In genomic region chr12:19432309-19433170, GRCh38 we compare ENCODE assay signal across 12 cellular contexts. TPM values are rescaled to one million over a fixed set of nuclear protein-coding genes. Genes with fewer than 3 reads are reported as not detected.
A peak's percentile ranks its signal among the peaks of the same experiment; 100 is the strongest.
DNase-seq lines count a peak whose midpoint lies in the region; ATAC-seq and TF ChIP-seq lines count a peak whose summit lies in the region.
"Had no signal": no experiment of that assay in that cellular context is flagged by ENCODE, and none has a peak within 500 bp of the region (broad histone marks: within the 10 kb centered on the region; RNA-seq: fewer than 3 reads in every experiment).

No MANE protein-coding gene starts in this region.

- H2AFZ ChIP-seq in ACC112 (ENCODE audit: low read length, unreplicated experiment) (no peak overlapping the region), HCT116 (ENCODE audit: low read depth, low read length, poor library complexity, severe bottlenecking) (peak overlapping the region; percentile 83)

- no peak for TF ChIP-seq CTCF in HCT116 (IDR thresholded peaks at IDR 0.05 in 2 of 3, conservative IDR thresholded peaks at IDR 0.05 in 1 of 3; ENCODE audit: borderline replicate concordance in 1 of 3, insufficient read depth in 1 of 3, low read depth in 2 of 3, low read length in 2 of 3)

- POLR2A ChIA-PET in HCT116 (lab: Charles Lee), result interaction anchor here (1.3 kb wide), 1 partner anchor 8 kb away, joined by 3 read pairs; no protein-coding TSS in a partner anchor

- H3K27me3 Mint-ChIP-seq in activated T-helper 2 cell treated with anti-CD3 and anti-CD28 coated beads, Interferon-gamma antibody, Interleukin-2, Interleukin-4, amounts not matched to agents 10 μg/mL and 5 μg/mL and 100 μg/mL, durations not matched to agents 14 hours and 24 hours and 36 hours (ENCODE audit: low read depth), result no peaks in the 10 kb centered on the region

- CTCF ChIA-PET in HCT116 (lab: Charles Lee), result no interaction called here

- no TSS peak for BruUV-seq in HCT116 (replicated peaks; lab: Mats Ljungman, UMichigan)

- peaks cover 9% of the 10 kb centered on the region for H3K9me3 Mint-ChIP-seq in activated T-helper 2 cell treated with anti-CD3 and anti-CD28 coated beads, Interferon-gamma antibody, Interleukin-2, Interleukin-4, amounts not matched to agents 10 μg/mL and 5 μg/mL and 100 μg/mL, durations not matched to agents 14 hours and 24 hours and 36 hours

- no peak overlapping the region for H3K4me3 ChIP-seq in ACC112 (ENCODE audit: low read depth, low read length)
- H3K4me3 ChIP-seq in HCT116 (replicated peaks in 1 of 2; ENCODE audit: low read depth in 1 of 2, low read length in 2 of 2), result no peak overlapping the region
- H3K4me3 ChIP-seq: thyroid gland had no signal

- no peaks in the 10 kb centered on the region for H3K36me3 ChIP-seq in ACC112 (ENCODE audit: insufficient read depth, low read length)
- no peaks in the 10 kb centered on the region for H3K36me3 ChIP-seq in HCT116 (ENCODE audit: control insufficient read depth in 1 of 2, insufficient read depth in 2 of 2, low read length in 2 of 2)
- H3K36me3 ChIP-seq: thyroid gland had no signal

- RAD21 ChIA-PET in HCT116 (lab: Charles Lee; ENCODE audit: low non-redundant PET in 1 of 2, low total read pairs in 2 of 2, uncharacterized antibody in 2 of 2, unreplicated experiment in 2 of 2), result no interaction called here

- peak overlapping the region; percentile 40 for H3K4me3 Mint-ChIP-seq in activated T-helper 2 cell treated with anti-CD3 and anti-CD28 coated beads, Interferon-gamma antibody, Interleukin-2, Interleukin-4, amounts not matched to agents 10 μg/mL and 5 μg/mL and 100 μg/mL, durations not matched to agents 14 hours and 24 hours and 36 hours (ENCODE audit: low read depth)
- H3K4me3 Mint-ChIP-seq: naive B cell had no signal

- no peaks in the 10 kb centered on the region for H3K27me3 ChIP-seq in ACC112 (ENCODE audit: insufficient read depth, low read length)
- no peaks in the 10 kb centered on the region for H3K27me3 ChIP-seq in HCT116 (ENCODE audit: insufficient read depth, low read length)
- no peaks in the 10 kb centered on the region for H3K27me3 ChIP-seq in layer of hippocampus (ENCODE audit: control insufficient read depth, insufficient read depth, low read length)
- H3K27me3 ChIP-seq: thyroid gland had no signal

- H3K36me3 Mint-ChIP-seq in activated T-helper 2 cell treated with anti-CD3 and anti-CD28 coated beads, Interferon-gamma antibody, Interleukin-2, Interleukin-4, amounts not matched to agents 10 μg/mL and 5 μg/mL and 100 μg/mL, durations not matched to agents 14 hours and 24 hours and 36 hours (ENCODE audit: low read depth), result peaks cover 8% of the 10 kb centered on the region
- H3K36me3 Mint-ChIP-seq: naive B cell had no signal

- no peak overlapping the region for H3K9ac ChIP-seq in HCT116 (ENCODE audit: low read length)

- no peaks in the 10 kb centered on the region for H3K9me3 ChIP-seq in HCT116 (ENCODE audit: control insufficient read depth in 1 of 2, insufficient read depth in 1 of 2, low read depth in 1 of 2, low read length in 2 of 2)
- H3K9me3 ChIP-seq: thyroid gland had no signal

- TF ChIP-seq RAD21 in HCT116 (IDR thresholded peaks at IDR 0.05; ENCODE audit: low read depth), result no peak

- H3K27ac Mint-ChIP-seq in activated T-helper 2 cell treated with anti-CD3 and anti-CD28 coated beads, Interferon-gamma antibody, Interleukin-2, Interleukin-4, amounts not matched to agents 10 μg/mL and 5 μg/mL and 100 μg/mL, durations not matched to agents 14 hours and 24 hours and 36 hours, result peak overlapping the region; percentile 100

- peaks cover 54% of the 10 kb centered on the region for H3K4me1 Mint-ChIP-seq in activated T-helper 2 cell treated with anti-CD3 and anti-CD28 coated beads, Interferon-gamma antibody, Interleukin-2, Interleukin-4, amounts not matched to agents 10 μg/mL and 5 μg/mL and 100 μg/mL, durations not matched to agents 14 hours and 24 hours and 36 hours (ENCODE audit: low read depth)
- H3K4me1 Mint-ChIP-seq: naive B cell had no signal

- no peak for TF ChIP-seq POLR2A in HCT116 (IDR thresholded peaks at IDR 0.05; ENCODE audit: borderline replicate concordance, extremely low read depth, insufficient read depth, insufficient read length)

- intact Hi-C loops in HCT116 (cut with micrococcal nuclease), result no loop called here
- intact Hi-C loops in activated T-helper 2 cell treated with anti-CD3 and anti-CD28 coated beads, Interferon-gamma antibody, Interleukin-2, Interleukin-4, amounts not matched to agents 10 μg/mL and 5 μg/mL and 100 μg/mL, durations not matched to agents 14 hours and 24 hours and 36 hours (cut with micrococcal nuclease), result loop anchor here (1.0 to 10.0 kb wide), 7 partner anchors 8 to 1268 kb away; no protein-coding TSS in a partner anchor

- ATAC-seq in HCT116 (no peak), HG02973 (IDR thresholded peaks at IDR 0.05; ENCODE audit: unreplicated experiment) (no peak), HG03280 (IDR thresholded peaks at IDR 0.05; ENCODE audit: unreplicated experiment) (no peak)

- no peaks in the 10 kb centered on the region for H3K9me2 ChIP-seq in HCT116 (ENCODE audit: insufficient read depth)

- no peak overlapping the region for H3K4me2 ChIP-seq in HCT116 (ENCODE audit: low read length)

- peaks cover 10% of the 10 kb centered on the region for H3K4me1 ChIP-seq in ACC112 (ENCODE audit: control insufficient read depth, insufficient read depth, low read length, unreplicated experiment)
- peaks cover 11% of the 10 kb centered on the region in 2 experiments; a peak in 3 of 4 replicates for H3K4me1 ChIP-seq in HCT116 (ENCODE audit: control insufficient read depth in 1 of 2, insufficient read depth in 2 of 2, low read length in 2 of 2)
- H3K4me1 ChIP-seq: thyroid gland had no signal

- H3K79me2 ChIP-seq in ACC112 (ENCODE audit: control insufficient read depth, insufficient read depth, low read length, unreplicated experiment) (no peaks in the 10 kb centered on the region), HCT116 (ENCODE audit: insufficient read depth, low read length) (no peaks in the 10 kb centered on the region)

- H4K20me1 ChIP-seq in HCT116 (ENCODE audit: insufficient read depth), result no peaks in the 10 kb centered on the region

- H3K27ac ChIP-seq in ACC112 (ENCODE audit: low read depth, low read length), result peak overlapping the region; percentile 60
- peak overlapping the region; percentile 35 for H3K27ac ChIP-seq in HCT116 (ENCODE audit: low read depth, low read length)
- peak overlapping the region; percentile 42 for H3K27ac ChIP-seq in layer of hippocampus (ENCODE audit: low read depth, low read length)
- H3K27ac ChIP-seq: thyroid gland had no signal

- no peak for DNase-seq in HCT116 (ENCODE audit: low read depth, low spot score)
- no peak for DNase-seq in activated T-helper 2 cell treated with anti-CD3 and anti-CD28 coated beads, Interferon-gamma antibody, Interleukin-2, Interleukin-4, amounts not matched to agents 10 μg/mL and 5 μg/mL and 100 μg/mL, durations not matched to agents 14 hours and 24 hours and 36 hours (ENCODE audit: low spot score)
- no peak for DNase-seq in amygdala (lab: John Stamatoyannopoulos, UW)
- DNase-seq in SKM-1 (lab: John Stamatoyannopoulos, UW; ENCODE audit: unreplicated experiment), result no peak
- DNase-seq: activated effector memory CD4-positive, alpha-beta T cell treated with Interleukin-2 at 50 U/mL for 16 hours; hippocampal formation; naive B cell had no signal

TF ChIP-seq in HCT116, 20 proteins besides CTCF, POLR2A, EP300 and RAD21:
- TF ChIP-seq CEBPB (IDR thresholded peaks at IDR 0.05; ENCODE audit: low read depth) (0 out of 2 replicates have a peak, but pooled peaks have one; percentile 40), ZFX (IDR thresholded peaks at IDR 0.05) (no peak), SP1 (IDR thresholded peaks at IDR 0.05; ENCODE audit: low read depth) (no peak)

RNA-seq across cellular contexts. Expression of gene AEBP2, which starts 6.8 kb away (rescaled TPM):
- 44.6 TPM for total RNA-seq in HCT116 (2021; ENCODE audit: unreplicated experiment)
- 16.9 and 21.3 TPM in 2 replicates for polyA plus RNA-seq in HCT116 (2012)
- total RNA-seq in activated T-helper 2 cell treated with anti-CD3 and anti-CD28 coated beads, Interferon-gamma antibody, Interleukin-2, Interleukin-4, amounts not matched to agents 10 μg/mL and 5 μg/mL and 100 μg/mL, durations not matched to agents 14 hours and 24 hours and 36 hours, result 64.3 and 67.6 TPM in 2 replicates
